Comparison of ENCODE assay signal across 1 cellular context in the genomic region with DNA sequence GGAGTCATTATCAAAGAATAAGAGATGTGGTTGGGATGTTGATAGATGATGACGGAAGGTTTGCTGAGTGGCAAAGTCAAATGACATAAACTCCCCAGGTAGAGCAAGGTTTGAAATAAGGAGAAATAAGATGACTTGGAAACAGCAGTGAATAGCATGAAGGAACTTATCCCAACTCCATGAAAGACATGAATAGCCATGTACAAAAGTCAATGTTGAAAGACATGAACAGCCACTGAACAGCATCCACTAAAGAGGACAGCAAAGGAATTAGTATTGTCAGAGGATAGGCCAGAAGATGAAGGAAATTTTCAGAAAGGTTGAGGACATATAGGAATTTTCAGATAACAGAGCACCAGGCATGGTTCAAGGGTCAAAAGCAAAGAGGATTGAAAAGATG.
"Had no signal": no experiment of that assay in that cellular context is flagged by ENCODE, and none has a peak within 500 bp of the region (broad histone marks: within the 10 kb centered on the region; RNA-seq: fewer than 3 reads in every experiment).

No MANE protein-coding gene starts in this region.

- H3K4me3 ChIP-seq: MG63 had no signal

- H3K36me3 ChIP-seq: MG63 had no signal
